Comparison of ENCODE assay signal across 9 cellular contexts in genomic region chr7:94511763-94512162, GRCh38. TPM values are rescaled to one million over a fixed set of nuclear protein-coding genes. Genes with fewer than 3 reads are reported as not detected.
DNase-seq lines count a peak whose midpoint lies in the region; ATAC-seq and TF ChIP-seq lines count a peak whose summit lies in the region.
"Had no signal": no experiment of that assay in that cellular context is flagged by ENCODE, and none has a peak within 500 bp of the region (broad histone marks: within the 10 kb centered on the region; RNA-seq: fewer than 3 reads in every experiment).

No MANE protein-coding gene starts in this region.

- H2BK15ac ChIP-seq in mesendoderm (replicated peaks; ENCODE audit: low read depth), result no peak overlapping the region

- H3K9me3 Mint-ChIP-seq in activated T-helper 17 cell treated with anti-CD3 and anti-CD28 coated beads, Interleukin-2, amount 50 U/mL, for 72 hours, result no peaks in the 10 kb centered on the region

- no peak overlapping the region for H2AFZ ChIP-seq in KMS-11 (ENCODE audit: low read depth)

- H3K9ac ChIP-seq in KMS-11 (no peak overlapping the region), mesendoderm (ENCODE audit: low read length) (peak overlapping the region; percentile 57)

- H3K36me3 Mint-ChIP-seq in activated T-helper 17 cell treated with anti-CD3 and anti-CD28 coated beads, Interleukin-2, amount 50 U/mL, for 72 hours (ENCODE audit: low read depth), result peaks cover 16% of the 10 kb centered on the region

- H3K56ac ChIP-seq in mesendoderm (ENCODE audit: low read length), result peak overlapping the region; percentile 62

- H3K27me3 ChIP-seq in KMS-11 (ENCODE audit: insufficient read depth, low read depth), result no peaks in the 10 kb centered on the region
- H3K27me3 ChIP-seq in mesendoderm (ENCODE audit: insufficient read depth, low read length, poor library complexity), result no peaks in the 10 kb centered on the region

- H3K4me3 ChIP-seq in KMS-11 (IDR thresholded peaks at IDR 0.05; ENCODE audit: insufficient read depth, low read depth, low read length), result no peak overlapping the region
- H3K4me3 ChIP-seq in mesendoderm (ENCODE audit: low read length), result no peak overlapping the region
- no peak overlapping the region for H3K4me3 ChIP-seq in foreskin fibroblast (ENCODE audit: low read depth in 1 of 2, low read length in 2 of 2)

- H3K4me1 ChIP-seq in KMS-11 (ENCODE audit: low read depth, poor library complexity, severe bottlenecking), result peaks cover 32% of the 10 kb centered on the region
- peaks cover 7% of the 10 kb centered on the region for H3K4me1 ChIP-seq in mesendoderm (ENCODE audit: control insufficient read depth, low read depth, low read length)

- H4K5ac ChIP-seq in mesendoderm (ENCODE audit: low read length), result no peak overlapping the region

- H3K4me3 Mint-ChIP-seq in activated T-helper 17 cell treated with anti-CD3 and anti-CD28 coated beads, Interleukin-2, amount 50 U/mL, for 72 hours, result peak overlapping the region; percentile 91

- peak overlapping the region; percentile 60 for H3K18ac ChIP-seq in mesendoderm (ENCODE audit: low read length)

- no peak overlapping the region for H4K8ac ChIP-seq in mesendoderm (ENCODE audit: low read depth, low read length)

- H3K27ac Mint-ChIP-seq in activated T-helper 17 cell treated with anti-CD3 and anti-CD28 coated beads, Interleukin-2, amount 50 U/mL, for 72 hours, result peak overlapping the region; percentile 92

- no peak overlapping the region for H3K23ac ChIP-seq in mesendoderm (ENCODE audit: low read length)

- peak overlapping the region; percentile 32 for H2BK120ac ChIP-seq in mesendoderm (ENCODE audit: low read depth, low read length)

- peak overlapping the region; percentile 66 for H3K4ac ChIP-seq in mesendoderm (ENCODE audit: low read depth, low read length)

- no peaks in the 10 kb centered on the region for H3K27me3 Mint-ChIP-seq in activated T-helper 17 cell treated with anti-CD3 and anti-CD28 coated beads, Interleukin-2, amount 50 U/mL, for 72 hours

- peak; percentile 29 for DNase-seq in Caki2 (ENCODE audit: low read depth)
- DNase-seq in mesendoderm, result no peak
- no peak for DNase-seq in HPDE6-E6E7 (ENCODE audit: extremely low spot score)
- no peak for DNase-seq in foreskin fibroblast
- no peak for DNase-seq in ureter (ENCODE audit: low spot score)
- DNase-seq in retina, result no peak
- DNase-seq: activated CD4-positive, alpha-beta T cell treated with anti-CD3 and anti-CD28 coated beads, Interleukin-2, amount 50 U/mL, for 4 hours had no signal

- peaks cover 47% of the 10 kb centered on the region; the same call in 1 of the 2 replicates for H3K79me2 ChIP-seq in KMS-11 (ENCODE audit: insufficient read depth, low read depth)
- H3K79me2 ChIP-seq in mesendoderm (ENCODE audit: control insufficient read depth, insufficient read depth, low read length), result peaks cover 27% of the 10 kb centered on the region

- H4K20me1 ChIP-seq in KMS-11 (ENCODE audit: insufficient read depth), result no peaks in the 10 kb centered on the region

- H3K36me3 ChIP-seq in KMS-11 (ENCODE audit: insufficient read depth) (no peaks in the 10 kb centered on the region), mesendoderm (ENCODE audit: control insufficient read depth, insufficient read depth, low read length) (no peaks in the 10 kb centered on the region)

- no peak overlapping the region for H2BK5ac ChIP-seq in mesendoderm (ENCODE audit: low read length)

- H3K27ac ChIP-seq in KMS-11 (no peak overlapping the region), mesendoderm (ENCODE audit: low read depth, low read length) (no peak overlapping the region)

- in situ Hi-C loops in Caki2 (cut with HindIII; ENCODE audit: low pct_unique_long_range_greater_than_20kb, low sequenced_read_pairs), result no loop called here

- peak overlapping the region; percentile 72 for H3K4me2 ChIP-seq in KMS-11
- peak overlapping the region; percentile 18 for H3K4me2 ChIP-seq in mesendoderm (ENCODE audit: low read length)

- no peak for TF ChIP-seq CTCF in KMS-11 (conservative IDR thresholded peaks at IDR 0.05; ENCODE audit: low read depth, low read length)
- no peak for TF ChIP-seq CTCF in foreskin fibroblast (IDR thresholded peaks at IDR 0.05; ENCODE audit: low read depth, low read length)

- peaks cover 50% of the 10 kb centered on the region for H3K4me1 Mint-ChIP-seq in activated T-helper 17 cell treated with anti-CD3 and anti-CD28 coated beads, Interleukin-2, amount 50 U/mL, for 72 hours

- no peaks in the 10 kb centered on the region for H3K79me1 ChIP-seq in mesendoderm (ENCODE audit: low read length)

- no peak overlapping the region for H2AK5ac ChIP-seq in mesendoderm (ENCODE audit: low read length)

- ATAC-seq in activated T-helper 17 cell treated with anti-CD3 and anti-CD28 coated beads, Interleukin-2, amount 50 U/mL, for 72 hours (replicated peaks), result peak; percentile 57

RNA-seq across cellular contexts. Expression of gene CASD1, which starts 2.2 kb away (rescaled TPM):
- total RNA-seq in Caki2 (2014; rRNA removed; shearing (Covaris generic); ENCODE audit: low replicate concordance), result 13.3 and 34.8 TPM in 2 replicates
- total RNA-seq in activated T-helper 17 cell treated with anti-CD3 and anti-CD28 coated beads, Interleukin-2, amount 50 U/mL, for 72 hours, result 10 to 100 TPM; 14.2 to 26.6 TPM
- polyA plus RNA-seq in mesendoderm (2013, experiment 1 of 2), result 12.1 TPM
- 11.8 TPM for polyA plus RNA-seq in mesendoderm (2013, experiment 2 of 2)
- total RNA-seq in ureter, result 27.3 TPM
